In genomic region chr14:52703225-52703624, GRCh38 we compare ENCODE assay signal across 10 cellular contexts. TPM values are rescaled to one million over a fixed set of nuclear protein-coding genes. Genes with fewer than 3 reads are reported as not detected.
DNase-seq lines count a peak whose midpoint lies in the region; ATAC-seq and TF ChIP-seq lines count a peak whose summit lies in the region.
"Had no signal": no experiment of that assay in that cellular context is flagged by ENCODE, and none has a peak within 500 bp of the region (broad histone marks: within the 10 kb centered on the region; RNA-seq: fewer than 3 reads in every experiment).

No MANE protein-coding gene starts in this region.

- no peak for TF ChIP-seq POLR2A in adrenal gland (IDR thresholded peaks at IDR 0.05)

- DNase-seq in AG04449 (ENCODE audit: low read depth, low spot score) (peak; percentile 90), HS-5 (ENCODE audit: low read depth) (peak; percentile 77), adrenal gland (peak; percentile 55 to 82 (median 73)), hepatic stellate cell (ENCODE audit: low spot score) (peak; percentile 77), HuH-7 (ENCODE audit: low spot score) (no peak), ureter (ENCODE audit: low spot score) (no peak)
- DNase-seq in activated T-cell treated with anti-CD3 and anti-CD28 coated beads, Interleukin-2, amount 50 U/mL, for 4 hours, result no peak
- DNase-seq: activated effector memory CD4-positive, alpha-beta T cell treated with anti-CD3 and anti-CD28 coated beads, Interleukin-2, amount 50 U/mL, for 16 hours; NCI-H1105 had no signal

- H3K36me3 Mint-ChIP-seq in activated T-cell treated with anti-CD3 and anti-CD28 coated beads, Interleukin-2, amount 50 U/mL, for 4 hours (ENCODE audit: insufficient read depth), result peaks cover 7% of the 10 kb centered on the region

- no peaks in the 10 kb centered on the region for H3K27me3 ChIP-seq in adrenal gland

- H3K9me3 Mint-ChIP-seq in activated T-cell treated with anti-CD3 and anti-CD28 coated beads, Interleukin-2, amount 50 U/mL, for 4 hours, result no peaks in the 10 kb centered on the region

- 65 to 77% (median 67%) methylated on average over 3 of the region's 3 CpGs for WGBS in adrenal gland, 4 donors

- peaks cover 18% of the 10 kb centered on the region for H3K4me1 Mint-ChIP-seq in activated T-cell treated with anti-CD3 and anti-CD28 coated beads, Interleukin-2, amount 50 U/mL, for 4 hours (ENCODE audit: low read depth)

- intact Hi-C loops in adrenal gland (cut with DNase I), result no loop called here

- no peak overlapping the region for H3K4me3 Mint-ChIP-seq in activated T-cell treated with anti-CD3 and anti-CD28 coated beads, Interleukin-2, amount 50 U/mL, for 4 hours

- H3K36me3 ChIP-seq in adrenal gland (replicated peaks in 1 of 2), result no peaks in the 10 kb centered on the region

- POLR2A ChIA-PET in AG04449 (lab: Yijun Ruan, JAX), result no interaction called here

- H3K4me3 ChIP-seq in AG04449 (ENCODE audit: low read depth, low read length) (no peak overlapping the region), adrenal gland (no peak overlapping the region)

- CTCF ChIA-PET in AG04449 (lab: Yijun Ruan, JAX), result no interaction called here

- no peaks in the 10 kb centered on the region for H3K9me3 ChIP-seq in adrenal gland (replicated peaks in 1 of 3)

- no peak for ATAC-seq in GM19395 (IDR thresholded peaks at IDR 0.05; ENCODE audit: unreplicated experiment)
- no peak for ATAC-seq in activated T-cell treated with anti-CD3 and anti-CD28 coated beads, Interleukin-2, amount 50 U/mL, for 4 hours

- peaks cover 3 to 5% of the 10 kb centered on the region in 2 donors for H3K4me1 ChIP-seq in adrenal gland (replicated peaks in 1 of 2)

- peak overlapping the region in 1 of 5 donors; percentile 35 for H3K27ac ChIP-seq in adrenal gland

- TF ChIP-seq CTCF in AG04449 (IDR thresholded peaks at IDR 0.05; ENCODE audit: insufficient read depth, low read length, missing control alignments) (no peak), adrenal gland (IDR thresholded peaks at IDR 0.05) (no peak)

- no peaks in the 10 kb centered on the region for H3K27me3 Mint-ChIP-seq in activated T-cell treated with anti-CD3 and anti-CD28 coated beads, Interleukin-2, amount 50 U/mL, for 4 hours (ENCODE audit: low read depth)

RNA-seq across cellular contexts. Expression of gene PSMC6, which starts 3.8 kb away (rescaled TPM):
- total RNA-seq in adrenal gland (100 to 1,000 TPM in 2 of 8 donors, 10 to 100 TPM in 6; 50.6 to 123 (median 81.1) TPM), ureter (82.5 TPM)
- polyA plus RNA-seq in adrenal gland, result 100 to 1,000 TPM in 2 of 3 donors, 10 to 100 TPM in 1; 55.2 to 226 (median 133) TPM
- total RNA-seq in activated T-cell treated with anti-CD3 and anti-CD28 coated beads, Interleukin-2, amount 50 U/mL, for 4 hours, result 100 to 1,000 TPM; 149 to 177 (median 162) TPM

RNA-seq across cellular contexts. Expression of gene ERO1A, which starts 7.9 kb away (rescaled TPM):
- total RNA-seq in adrenal gland (10 to 100 TPM; 21.5 to 35.2 (median 26.3) TPM), ureter (67.3 TPM)
- polyA plus RNA-seq in adrenal gland, result 10 to 100 TPM in 2 of 3 donors, 1 to 10 TPM in 1; 8.8 to 21.0 (median 11.7) TPM
- total RNA-seq in activated T-cell treated with anti-CD3 and anti-CD28 coated beads, Interleukin-2, amount 50 U/mL, for 4 hours, result 100 to 1,000 TPM; 109 to 115 (median 112) TPM

RNA-seq across cellular contexts. Expression of gene STYX, which starts 26.7 kb away (rescaled TPM):
- total RNA-seq in adrenal gland, result 10 to 100 TPM in 1 of 8 donors, 1 to 10 TPM in 7; 3.7 to 13.0 (median 6.8) TPM
- 1 to 10 TPM; 1.6 to 5.7 (median 2.6) TPM for polyA plus RNA-seq in adrenal gland
- total RNA-seq in ureter, result 12.8 TPM
- 10 to 100 TPM; 18.5 to 18.9 (median 18.6) TPM for total RNA-seq in activated T-cell treated with anti-CD3 and anti-CD28 coated beads, Interleukin-2, amount 50 U/mL, for 4 hours

Comparison
In these comparisons a context has a peak if more than half of its experiments do, and no peak if none do; other contexts are left out.
1. DNase-seq: peak in AG04449 (single experiment), HS-5 (single experiment), adrenal gland (7 of 7) and hepatic stellate cell (single experiment); none in HuH-7 (single experiment), ureter (single experiment) and activated T-cell treated with anti-CD3 and anti-CD28 coated beads, Interleukin-2, amount 50 U/mL, for 4 hours (single experiment).